ENCODE assay signal across 9 cellular contexts in genomic region chr13:72565893-72566292, GRCh38.
DNase-seq lines count a peak whose midpoint lies in the region; ATAC-seq and TF ChIP-seq lines count a peak whose summit lies in the region.
"Had no signal": no experiment of that assay in that cellular context is flagged by ENCODE, and none has a peak within 500 bp of the region (broad histone marks: within the 10 kb centered on the region; RNA-seq: fewer than 3 reads in every experiment).

No MANE protein-coding gene starts in this region.

- no peaks in the 10 kb centered on the region for H3K4me1 Mint-ChIP-seq in type B pancreatic cell (ENCODE audit: unreplicated experiment)
- H3K4me1 Mint-ChIP-seq in activated T-cell treated with anti-CD3 and anti-CD28 coated beads, Interleukin-2, amount 50 U/mL, for 72 hours (ENCODE audit: low read depth) = no peaks in the 10 kb centered on the region

- no peak overlapping the region for H3K4me3 Mint-ChIP-seq in type B pancreatic cell
- no peak overlapping the region for H3K4me3 Mint-ChIP-seq in activated T-cell treated with anti-CD3 and anti-CD28 coated beads, Interleukin-2, amount 50 U/mL, for 72 hours

- no peak for ATAC-seq in activated T-cell treated with anti-CD3 and anti-CD28 coated beads, Interleukin-2, amount 50 U/mL, for 72 hours (replicated peaks in 1 of 2)
- ATAC-seq: mucosa of descending colon had no signal

- H3K27ac Mint-ChIP-seq in type B pancreatic cell = no peak overlapping the region
- no peak overlapping the region for H3K27ac Mint-ChIP-seq in activated T-cell treated with anti-CD3 and anti-CD28 coated beads, Interleukin-2, amount 50 U/mL, for 72 hours

- no peaks in the 10 kb centered on the region for H3K27me3 Mint-ChIP-seq in type B pancreatic cell
- no peaks in the 10 kb centered on the region for H3K27me3 Mint-ChIP-seq in activated T-cell treated with anti-CD3 and anti-CD28 coated beads, Interleukin-2, amount 50 U/mL, for 72 hours (ENCODE audit: low read depth)

- in situ Hi-C loops in G401 (cut with HindIII; ENCODE audit: low sequenced_read_pairs) = no loop called here

- TF ChIP-seq CTCF in foreskin fibroblast (IDR thresholded peaks at IDR 0.05; ENCODE audit: low read depth, low read length) = peak; percentile 38
- peak; percentile 91 for TF ChIP-seq CTCF in type B pancreatic cell (conservative IDR thresholded peaks at IDR 0.05)

- no peak overlapping the region for H3K4me3 ChIP-seq in foreskin fibroblast (ENCODE audit: low read depth in 1 of 2, low read length in 2 of 2)
- H3K4me3 ChIP-seq: mucosa of descending colon had no signal

- no peaks in the 10 kb centered on the region for H3K36me3 Mint-ChIP-seq in type B pancreatic cell
- H3K36me3 Mint-ChIP-seq in activated T-cell treated with anti-CD3 and anti-CD28 coated beads, Interleukin-2, amount 50 U/mL, for 72 hours (ENCODE audit: insufficient read depth in 2 of 2) = no peaks in the 10 kb centered on the region

- H3K9me3 Mint-ChIP-seq in type B pancreatic cell = no peaks in the 10 kb centered on the region
- H3K9me3 Mint-ChIP-seq in activated T-cell treated with anti-CD3 and anti-CD28 coated beads, Interleukin-2, amount 50 U/mL, for 72 hours = no peaks in the 10 kb centered on the region

- DNase-seq in G401 (ENCODE audit: low spot score) (peak; percentile 40), HS-27A (ENCODE audit: low read depth) (peak; percentile 5), RPMI8226 (peak; percentile 35), foreskin fibroblast (peak in 1 of 2 donors; percentile 1), type B pancreatic cell (ENCODE audit: extremely low spot score, unreplicated experiment) (no peak), middle frontal gyrus (ENCODE audit: extremely low spot score, low spot score) (no peak)
- no peak for DNase-seq in stimulated activated CD4-positive, alpha-beta T cell treated with anti-CD3 and anti-CD28 coated beads, Interleukin-2, amount 100 ng/mL, for 24 hours
- no peak for DNase-seq in activated T-cell treated with anti-CD3 and anti-CD28 coated beads, Interleukin-2, amount 50 U/mL, for 72 hours

Comparison
In these comparisons a context has a peak if more than half of its experiments do, and no peak if none do; other contexts are left out.
1. DNase-seq: peak in G401 (single experiment), HS-27A (single experiment) and RPMI8226 (single experiment); none in type B pancreatic cell (single experiment), middle frontal gyrus (single experiment), stimulated activated CD4-positive, alpha-beta T cell treated with anti-CD3 and anti-CD28 coated beads, Interleukin-2, amount 100 ng/mL, for 24 hours (0 of 2) and activated T-cell treated with anti-CD3 and anti-CD28 coated beads, Interleukin-2, amount 50 U/mL, for 72 hours (0 of 2).